1 cellular context compared by ENCODE assay signal in the genomic region with DNA sequence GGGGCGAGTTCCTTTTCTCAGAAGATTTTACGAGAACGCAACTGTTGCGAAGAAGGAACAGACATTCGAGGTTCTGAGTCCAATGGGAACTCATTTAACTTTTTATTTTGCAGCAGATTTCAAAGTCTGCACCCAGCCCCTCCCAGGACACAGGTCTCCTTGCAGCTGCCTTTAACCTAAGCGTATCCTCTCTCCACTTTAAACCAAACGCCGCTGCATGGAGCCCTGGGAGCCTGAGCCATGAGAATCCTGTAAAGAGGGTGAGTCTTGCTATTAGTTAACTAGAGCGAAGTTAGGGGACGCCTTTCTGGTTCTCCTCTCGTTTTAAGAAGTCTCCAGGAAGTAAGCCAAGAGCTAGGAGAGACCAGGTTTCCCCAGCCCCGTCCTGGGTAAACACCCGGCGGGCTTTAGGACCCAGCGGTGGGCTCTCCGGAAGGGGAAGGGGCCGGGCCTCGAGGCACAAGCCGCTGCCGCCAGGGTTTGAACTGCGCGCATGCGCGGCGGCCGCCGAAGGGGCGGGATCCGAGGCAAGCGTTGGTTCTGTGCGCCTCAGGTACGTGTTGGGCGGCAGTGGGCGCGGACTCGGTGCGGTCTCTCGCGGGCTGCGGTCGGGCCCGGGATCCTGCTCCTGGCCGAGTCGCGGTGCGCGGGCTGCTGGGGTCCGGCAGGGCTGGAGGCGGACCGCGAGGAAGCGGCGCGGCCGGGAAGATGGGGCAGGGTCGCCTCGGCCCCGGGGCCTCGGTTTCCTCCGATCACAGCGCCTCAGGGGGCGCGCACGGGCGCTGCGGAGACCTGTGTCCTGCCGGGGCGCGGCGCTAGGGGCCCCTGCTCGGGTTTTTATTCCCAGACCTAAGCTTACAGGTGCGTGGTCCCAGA.
TF ChIP-seq lines count a peak whose summit lies in the region.

A gene (plus strand): TSS at position 510 of the 876 bp plus-strand sequence. CDS start 7,188 bp downstream, outside the sequence.

TF ChIP-seq in HepG2, 621 proteins besides CTCF, POLR2A, EP300 and RAD21 (continued from another document and continues in another):
- TF ChIP-seq, protein P1, sequence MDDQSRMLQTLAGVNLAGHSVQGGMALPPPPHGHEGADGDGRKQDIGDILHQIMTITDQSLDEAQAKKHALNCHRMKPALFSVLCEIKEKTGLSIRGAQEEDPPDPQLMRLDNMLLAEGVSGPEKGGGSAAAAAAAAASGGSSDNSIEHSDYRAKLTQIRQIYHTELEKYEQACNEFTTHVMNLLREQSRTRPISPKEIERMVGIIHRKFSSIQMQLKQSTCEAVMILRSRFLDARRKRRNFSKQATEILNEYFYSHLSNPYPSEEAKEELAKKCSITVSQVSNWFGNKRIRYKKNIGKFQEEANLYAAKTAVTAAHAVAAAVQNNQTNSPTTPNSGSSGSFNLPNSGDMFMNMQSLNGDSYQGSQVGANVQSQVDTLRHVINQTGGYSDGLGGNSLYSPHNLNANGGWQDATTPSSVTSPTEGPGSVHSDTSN (CRISPR knock-in tag; IDR thresholded peaks at IDR 0.05; ENCODE audit: borderline replicate concordance) = 0 out of 2 replicates have a peak, but pooled peaks have one; percentile 72
- TF ChIP-seq DNMT3B (CRISPR knock-in tag; conservative IDR thresholded peaks at IDR 0.05) (no peak), ZNF205 (CRISPR knock-in tag; IDR thresholded peaks at IDR 0.05) (no peak; the same call in 1 of the 2 replicates), PAF1 (CRISPR knock-in tag; IDR thresholded peaks at IDR 0.05) (no peak), MBNL3 (CRISPR knock-in tag; conservative IDR thresholded peaks at IDR 0.05) (no peak), TRIM24 (CRISPR knock-in tag; IDR thresholded peaks at IDR 0.05) (no peak), SMAD3 (CRISPR knock-in tag; IDR thresholded peaks at IDR 0.05) (peak; percentile 64; the same call in 1 of the 2 replicates), ZSCAN12 (CRISPR knock-in tag; IDR thresholded peaks at IDR 0.05) (peak; percentile 88; the same call in 1 of the 2 replicates), ZBTB1 (CRISPR knock-in tag; IDR thresholded peaks at IDR 0.05; ENCODE audit: borderline replicate concordance) (no peak), MEIS2 (CRISPR knock-in tag; IDR thresholded peaks at IDR 0.05) (peak; percentile 77; the same call in 1 of the 2 replicates), ZNF451 (CRISPR knock-in tag; IDR thresholded peaks at IDR 0.05) (peak; percentile 57; the same call in 1 of the 2 replicates), ZNF589 (CRISPR knock-in tag; conservative IDR thresholded peaks at IDR 0.05) (peak; percentile 42; the same call in 1 of the 2 replicates), ZC3H13 (CRISPR knock-in tag; IDR thresholded peaks at IDR 0.05) (no peak), ZFP90 (CRISPR knock-in tag; IDR thresholded peaks at IDR 0.05; ENCODE audit: borderline replicate concordance) (peak; percentile 62; the same call in 1 of the 2 replicates), MIXL1 (CRISPR knock-in tag; IDR thresholded peaks at IDR 0.05) (0 out of 2 replicates have a peak, but pooled peaks have one; percentile 27), GPN1 (CRISPR knock-in tag; IDR thresholded peaks at IDR 0.05; ENCODE audit: borderline replicate concordance) (no peak), ZFP36L2 (CRISPR knock-in tag; IDR thresholded peaks at IDR 0.05) (no peak), ZNF709 (CRISPR knock-in tag; IDR thresholded peaks at IDR 0.05) (no peak; the same call in 1 of the 2 replicates), KLF11 (CRISPR knock-in tag; IDR thresholded peaks at IDR 0.05) (0 out of 2 replicates have a peak, but pooled peaks have one; percentile 43), TBX2 (CRISPR knock-in tag; IDR thresholded peaks at IDR 0.05; ENCODE audit: borderline replicate concordance) (peak; percentile 70), ZNF766 (CRISPR knock-in tag; IDR thresholded peaks at IDR 0.05; ENCODE audit: borderline replicate concordance) (no peak), FIP1L1 (IDR thresholded peaks at IDR 0.05; ENCODE audit: borderline replicate concordance, insufficient read depth, low read depth, low read length) (no peak), ZNF253 (CRISPR knock-in tag; IDR thresholded peaks at IDR 0.05; ENCODE audit: borderline replicate concordance) (no peak), SP2 (CRISPR knock-in tag; IDR thresholded peaks at IDR 0.05) (peak; percentile 72), CHD4 (IDR thresholded peaks at IDR 0.05; ENCODE audit: borderline replicate concordance, low read length) (no peak), ZBTB20 (CRISPR knock-in tag; IDR thresholded peaks at IDR 0.05; ENCODE audit: borderline replicate concordance, low read depth) (no peak), ZNF496 (CRISPR knock-in tag; IDR thresholded peaks at IDR 0.05; ENCODE audit: insufficient replicate concordance) (no peak), KDM5B (CRISPR knock-in tag; IDR thresholded peaks at IDR 0.05; ENCODE audit: borderline replicate concordance) (peak; percentile 82), CBX1 (IDR thresholded peaks at IDR 0.05; ENCODE audit: low read depth) (peak; percentile 58), ZNF274 (CRISPR knock-in tag; IDR thresholded peaks at IDR 0.05) (no peak), RBAK (CRISPR knock-in tag; IDR thresholded peaks at IDR 0.05) (no peak)
- TF ChIP-seq, protein P2, sequence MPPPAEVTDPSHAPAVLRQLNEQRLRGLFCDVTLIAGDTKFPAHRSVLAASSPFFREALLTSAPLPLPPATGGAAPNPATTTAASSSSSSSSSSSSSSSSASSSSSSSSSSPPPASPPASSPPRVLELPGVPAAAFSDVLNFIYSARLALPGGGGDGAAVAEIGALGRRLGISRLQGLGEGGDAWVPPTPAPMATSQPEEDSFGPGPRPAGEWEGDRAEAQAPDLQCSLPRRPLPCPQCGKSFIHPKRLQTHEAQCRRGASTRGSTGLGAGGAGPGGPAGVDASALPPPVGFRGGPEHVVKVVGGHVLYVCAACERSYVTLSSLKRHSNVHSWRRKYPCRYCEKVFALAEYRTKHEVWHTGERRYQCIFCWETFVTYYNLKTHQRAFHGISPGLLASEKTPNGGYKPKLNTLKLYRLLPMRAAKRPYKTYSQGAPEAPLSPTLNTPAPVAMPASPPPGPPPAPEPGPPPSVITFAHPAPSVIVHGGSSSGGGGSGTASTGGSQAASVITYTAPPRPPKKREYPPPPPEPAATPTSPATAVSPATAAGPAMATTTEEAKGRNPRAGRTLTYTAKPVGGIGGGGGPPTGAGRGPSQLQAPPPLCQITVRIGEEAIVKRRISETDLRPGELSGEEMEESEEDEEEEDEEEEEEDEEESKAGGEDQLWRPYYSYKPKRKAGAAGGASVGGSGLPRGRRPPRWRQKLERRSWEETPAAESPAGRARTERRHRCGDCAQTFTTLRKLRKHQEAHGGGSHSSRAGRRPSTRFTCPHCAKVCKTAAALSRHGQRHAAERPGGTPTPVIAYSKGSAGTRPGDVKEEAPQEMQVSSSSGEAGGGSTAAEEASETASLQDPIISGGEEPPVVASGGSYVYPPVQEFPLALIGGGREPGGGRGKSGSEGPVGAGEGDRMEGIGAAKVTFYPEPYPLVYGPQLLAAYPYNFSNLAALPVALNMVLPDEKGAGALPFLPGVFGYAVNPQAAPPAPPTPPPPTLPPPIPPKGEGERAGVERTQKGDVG (CRISPR knock-in tag; IDR thresholded peaks at IDR 0.05; ENCODE audit: borderline replicate concordance) = no peak
- TF ChIP-seq, protein P3, sequence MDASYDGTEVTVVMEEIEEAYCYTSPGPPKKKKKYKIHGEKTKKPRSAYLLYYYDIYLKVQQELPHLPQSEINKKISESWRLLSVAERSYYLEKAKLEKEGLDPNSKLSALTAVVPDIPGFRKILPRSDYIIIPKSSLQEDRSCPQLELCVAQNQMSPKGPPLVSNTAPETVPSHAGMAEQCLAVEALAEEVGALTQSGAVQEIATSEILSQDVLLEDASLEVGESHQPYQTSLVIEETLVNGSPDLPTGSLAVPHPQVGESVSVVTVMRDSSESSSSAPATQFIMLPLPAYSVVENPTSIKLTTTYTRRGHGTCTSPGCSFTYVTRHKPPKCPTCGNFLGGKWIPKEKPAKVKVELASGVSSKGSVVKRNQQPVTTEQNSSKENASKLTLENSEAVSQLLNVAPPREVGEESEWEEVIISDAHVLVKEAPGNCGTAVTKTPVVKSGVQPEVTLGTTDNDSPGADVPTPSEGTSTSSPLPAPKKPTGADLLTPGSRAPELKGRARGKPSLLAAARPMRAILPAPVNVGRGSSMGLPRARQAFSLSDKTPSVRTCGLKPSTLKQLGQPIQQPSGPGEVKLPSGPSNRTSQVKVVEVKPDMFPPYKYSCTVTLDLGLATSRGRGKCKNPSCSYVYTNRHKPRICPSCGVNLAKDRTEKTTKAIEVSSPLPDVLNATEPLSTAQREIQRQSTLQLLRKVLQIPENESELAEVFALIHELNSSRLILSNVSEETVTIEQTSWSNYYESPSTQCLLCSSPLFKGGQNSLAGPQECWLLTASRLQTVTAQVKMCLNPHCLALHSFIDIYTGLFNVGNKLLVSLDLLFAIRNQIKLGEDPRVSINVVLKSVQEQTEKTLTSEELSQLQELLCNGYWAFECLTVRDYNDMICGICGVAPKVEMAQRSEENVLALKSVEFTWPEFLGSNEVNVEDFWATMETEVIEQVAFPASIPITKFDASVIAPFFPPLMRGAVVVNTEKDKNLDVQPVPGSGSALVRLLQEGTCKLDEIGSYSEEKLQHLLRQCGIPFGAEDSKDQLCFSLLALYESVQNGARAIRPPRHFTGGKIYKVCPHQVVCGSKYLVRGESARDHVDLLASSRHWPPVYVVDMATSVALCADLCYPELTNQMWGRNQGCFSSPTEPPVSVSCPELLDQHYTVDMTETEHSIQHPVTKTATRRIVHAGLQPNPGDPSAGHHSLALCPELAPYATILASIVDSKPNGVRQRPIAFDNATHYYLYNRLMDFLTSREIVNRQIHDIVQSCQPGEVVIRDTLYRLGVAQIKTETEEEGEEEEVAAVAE (CRISPR knock-in tag; IDR thresholded peaks at IDR 0.05; ENCODE audit: borderline replicate concordance) = 0 out of 2 replicates have a peak, but pooled peaks have one; percentile 77
- TF ChIP-seq, protein P4, sequence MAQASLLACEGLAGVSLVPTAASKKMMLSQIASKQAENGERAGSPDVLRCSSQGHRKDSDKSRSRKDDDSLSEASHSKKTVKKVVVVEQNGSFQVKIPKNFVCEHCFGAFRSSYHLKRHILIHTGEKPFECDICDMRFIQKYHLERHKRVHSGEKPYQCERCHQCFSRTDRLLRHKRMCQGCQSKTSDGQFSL (CRISPR knock-in tag; IDR thresholded peaks at IDR 0.05) = no peak
- TF ChIP-seq, protein P5, sequence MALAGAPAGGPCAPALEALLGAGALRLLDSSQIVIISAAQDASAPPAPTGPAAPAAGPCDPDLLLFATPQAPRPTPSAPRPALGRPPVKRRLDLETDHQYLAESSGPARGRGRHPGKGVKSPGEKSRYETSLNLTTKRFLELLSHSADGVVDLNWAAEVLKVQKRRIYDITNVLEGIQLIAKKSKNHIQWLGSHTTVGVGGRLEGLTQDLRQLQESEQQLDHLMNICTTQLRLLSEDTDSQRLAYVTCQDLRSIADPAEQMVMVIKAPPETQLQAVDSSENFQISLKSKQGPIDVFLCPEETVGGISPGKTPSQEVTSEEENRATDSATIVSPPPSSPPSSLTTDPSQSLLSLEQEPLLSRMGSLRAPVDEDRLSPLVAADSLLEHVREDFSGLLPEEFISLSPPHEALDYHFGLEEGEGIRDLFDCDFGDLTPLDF (CRISPR knock-in tag; IDR thresholded peaks at IDR 0.05) = peak; percentile 93
- TF ChIP-seq, protein P6, sequence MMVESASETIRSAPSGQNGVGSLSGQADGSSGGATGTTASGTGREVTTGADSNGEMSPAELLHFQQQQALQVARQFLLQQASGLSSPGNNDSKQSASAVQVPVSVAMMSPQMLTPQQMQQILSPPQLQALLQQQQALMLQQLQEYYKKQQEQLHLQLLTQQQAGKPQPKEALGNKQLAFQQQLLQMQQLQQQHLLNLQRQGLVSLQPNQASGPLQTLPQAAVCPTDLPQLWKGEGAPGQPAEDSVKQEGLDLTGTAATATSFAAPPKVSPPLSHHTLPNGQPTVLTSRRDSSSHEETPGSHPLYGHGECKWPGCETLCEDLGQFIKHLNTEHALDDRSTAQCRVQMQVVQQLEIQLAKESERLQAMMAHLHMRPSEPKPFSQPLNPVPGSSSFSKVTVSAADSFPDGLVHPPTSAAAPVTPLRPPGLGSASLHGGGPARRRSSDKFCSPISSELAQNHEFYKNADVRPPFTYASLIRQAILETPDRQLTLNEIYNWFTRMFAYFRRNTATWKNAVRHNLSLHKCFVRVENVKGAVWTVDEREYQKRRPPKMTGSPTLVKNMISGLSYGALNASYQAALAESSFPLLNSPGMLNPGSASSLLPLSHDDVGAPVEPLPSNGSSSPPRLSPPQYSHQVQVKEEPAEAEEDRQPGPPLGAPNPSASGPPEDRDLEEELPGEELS (CRISPR knock-in tag; IDR thresholded peaks at IDR 0.05) = peak; percentile 62
- TF ChIP-seq, protein P7, sequence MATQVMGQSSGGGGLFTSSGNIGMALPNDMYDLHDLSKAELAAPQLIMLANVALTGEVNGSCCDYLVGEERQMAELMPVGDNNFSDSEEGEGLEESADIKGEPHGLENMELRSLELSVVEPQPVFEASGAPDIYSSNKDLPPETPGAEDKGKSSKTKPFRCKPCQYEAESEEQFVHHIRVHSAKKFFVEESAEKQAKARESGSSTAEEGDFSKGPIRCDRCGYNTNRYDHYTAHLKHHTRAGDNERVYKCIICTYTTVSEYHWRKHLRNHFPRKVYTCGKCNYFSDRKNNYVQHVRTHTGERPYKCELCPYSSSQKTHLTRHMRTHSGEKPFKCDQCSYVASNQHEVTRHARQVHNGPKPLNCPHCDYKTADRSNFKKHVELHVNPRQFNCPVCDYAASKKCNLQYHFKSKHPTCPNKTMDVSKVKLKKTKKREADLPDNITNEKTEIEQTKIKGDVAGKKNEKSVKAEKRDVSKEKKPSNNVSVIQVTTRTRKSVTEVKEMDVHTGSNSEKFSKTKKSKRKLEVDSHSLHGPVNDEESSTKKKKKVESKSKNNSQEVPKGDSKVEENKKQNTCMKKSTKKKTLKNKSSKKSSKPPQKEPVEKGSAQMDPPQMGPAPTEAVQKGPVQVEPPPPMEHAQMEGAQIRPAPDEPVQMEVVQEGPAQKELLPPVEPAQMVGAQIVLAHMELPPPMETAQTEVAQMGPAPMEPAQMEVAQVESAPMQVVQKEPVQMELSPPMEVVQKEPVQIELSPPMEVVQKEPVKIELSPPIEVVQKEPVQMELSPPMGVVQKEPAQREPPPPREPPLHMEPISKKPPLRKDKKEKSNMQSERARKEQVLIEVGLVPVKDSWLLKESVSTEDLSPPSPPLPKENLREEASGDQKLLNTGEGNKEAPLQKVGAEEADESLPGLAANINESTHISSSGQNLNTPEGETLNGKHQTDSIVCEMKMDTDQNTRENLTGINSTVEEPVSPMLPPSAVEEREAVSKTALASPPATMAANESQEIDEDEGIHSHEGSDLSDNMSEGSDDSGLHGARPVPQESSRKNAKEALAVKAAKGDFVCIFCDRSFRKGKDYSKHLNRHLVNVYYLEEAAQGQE (IDR thresholded peaks at IDR 0.05; ENCODE audit: borderline replicate concordance in 1 of 2, low read depth in 1 of 2, low read length in 2 of 2) = no peak
- TF ChIP-seq, protein P8, sequence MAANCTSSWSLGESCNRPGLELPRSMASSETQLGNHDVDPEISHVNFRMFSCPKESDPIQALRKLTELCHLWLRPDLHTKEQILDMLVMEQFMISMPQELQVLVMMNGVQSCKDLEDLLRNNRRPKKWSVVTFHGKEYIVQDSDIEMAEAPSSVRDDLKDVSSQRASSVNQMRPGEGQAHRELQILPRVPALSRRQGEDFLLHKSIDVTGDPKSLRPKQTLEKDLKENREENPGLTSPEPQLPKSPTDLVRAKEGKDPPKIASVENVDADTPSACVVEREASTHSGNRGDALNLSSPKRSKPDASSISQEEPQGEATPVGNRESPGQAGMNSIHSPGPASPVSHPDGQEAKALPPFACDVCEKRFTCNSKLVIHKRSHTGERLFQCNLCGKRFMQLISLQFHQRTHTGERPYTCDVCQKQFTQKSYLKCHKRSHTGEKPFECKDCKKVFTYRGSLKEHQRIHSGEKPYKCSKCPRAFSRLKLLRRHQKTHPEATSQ (CRISPR knock-in tag; IDR thresholded peaks at IDR 0.05; ENCODE audit: borderline replicate concordance) = peak; percentile 51; the same call in 1 of the 2 replicates
